8 cellular contexts compared by ENCODE assay signal in genomic region chr22:31637938-31638618, GRCh38. TPM values are rescaled to one million over a fixed set of nuclear protein-coding genes. Genes with fewer than 3 reads are reported as not detected.
DNase-seq lines count a peak whose midpoint lies in the region; ATAC-seq and TF ChIP-seq lines count a peak whose summit lies in the region.

No MANE protein-coding gene starts in this region.

- CTCF ChIA-PET in CD8-positive, alpha-beta T cell (lab: Charles Lee): interaction anchor here (0.6 to 1.4 kb wide), 5 partner anchors 27 to 237 kb away, joined by 3 to 6 read pairs (median 3); no protein-coding TSS in a partner anchor

- H3K9ac ChIP-seq in rectal smooth muscle tissue (ENCODE audit: low read length): no peak overlapping the region

- no peaks in the 10 kb centered on the region for H3K27me3 Mint-ChIP-seq in CD8-positive, alpha-beta T cell (ENCODE audit: low read depth)

- intact Hi-C loops in CD8-positive, alpha-beta T cell (cut with DNase I, micrococcal nuclease): loop anchor here in 1 of 2 experiments (10.0 kb wide), 1 partner anchor 553 kb away; the partner anchor contains the start of gene SMTN

- no peak for TF ChIP-seq CTCF in CD8-positive, alpha-beta T cell (IDR thresholded peaks at IDR 0.05)
- TF ChIP-seq CTCF in Peyer's patch (IDR thresholded peaks at IDR 0.05): no peak

- no peaks in the 10 kb centered on the region for H3K27me3 ChIP-seq in CD8-positive, alpha-beta T cell (ENCODE audit: insufficient read depth, low read length)
- H3K27me3 ChIP-seq in Peyer's patch (no peaks in the 10 kb centered on the region), esophagus (ENCODE audit: control insufficient read depth in 1 of 2, insufficient read depth in 2 of 2, low read length in 2 of 2) (no peaks in the 10 kb centered on the region), rectal smooth muscle tissue (ENCODE audit: control insufficient read depth, insufficient read depth, low read length) (no peaks in the 10 kb centered on the region)

- H3K27ac Mint-ChIP-seq in CD8-positive, alpha-beta T cell: peak overlapping the region; percentile 75

- H3K4me3 Mint-ChIP-seq in CD8-positive, alpha-beta T cell: no peak overlapping the region

- H3K36me3 ChIP-seq in CD8-positive, alpha-beta T cell (ENCODE audit: insufficient read depth, low read length): no peaks in the 10 kb centered on the region
- H3K36me3 ChIP-seq in Peyer's patch (no peaks in the 10 kb centered on the region), esophagus (ENCODE audit: control insufficient read depth in 2 of 2, insufficient read depth in 2 of 2, low read length in 1 of 2) (peaks cover 0 to under 1% of the 10 kb centered on the region in 2 donors), rectal smooth muscle tissue (ENCODE audit: control insufficient read depth, insufficient read depth, low read length) (no peaks in the 10 kb centered on the region)

- H3K9me3 ChIP-seq in CD8-positive, alpha-beta T cell (ENCODE audit: low read length): no peaks in the 10 kb centered on the region
- no peaks in the 10 kb centered on the region for H3K9me3 ChIP-seq in Peyer's patch
- H3K9me3 ChIP-seq in esophagus (ENCODE audit: control insufficient read depth in 2 of 2, insufficient read depth in 1 of 2, low read depth in 1 of 2, low read length in 1 of 2): no peaks in the 10 kb centered on the region

- no peak for TF ChIP-seq POLR2A in Peyer's patch (IDR thresholded peaks at IDR 0.05)

- POLR2A ChIA-PET in CD8-positive, alpha-beta T cell (lab: Charles Lee): no interaction called here

- no peak overlapping the region for H3K4me3 ChIP-seq in CD8-positive, alpha-beta T cell (ENCODE audit: low read depth, low read length)
- H3K4me3 ChIP-seq in Peyer's patch (peak overlapping the region in 2 of 4 donors; percentile 29 to 31), esophagus (ENCODE audit: low read depth in 1 of 2, low read length in 2 of 2) (no peak overlapping the region), rectal smooth muscle tissue (ENCODE audit: low read length) (peak overlapping the region; percentile 32)

- WGBS in esophagus, 2 donors: 60 to 63% methylated on average over 15 of the region's 15 CpGs

- no peaks in the 10 kb centered on the region for H3K9me3 Mint-ChIP-seq in CD8-positive, alpha-beta T cell

- peaks cover 9% of the 10 kb centered on the region for H3K36me3 Mint-ChIP-seq in CD8-positive, alpha-beta T cell

- ATAC-seq in CD8-positive, alpha-beta T cell: no peak
- peak; percentile 29 for ATAC-seq in GM21515 (IDR thresholded peaks at IDR 0.05; ENCODE audit: unreplicated experiment)

- DNase-seq in CD8-positive, alpha-beta T cell: no peak
- DNase-seq in Peyer's patch (peak in 2 of 3 donors; percentile 67 to 76), NCI-H446 treated with DMSO at 0.1 percent for 48 hours (lab: John Stamatoyannopoulos, UW) (no peak), NCI-H2081 (lab: John Stamatoyannopoulos, UW) (no peak), NK-92 (lab: John Stamatoyannopoulos, UW; ENCODE audit: unreplicated experiment) (no peak)

- peaks cover 23% of the 10 kb centered on the region for H3K4me1 ChIP-seq in CD8-positive, alpha-beta T cell (ENCODE audit: insufficient read depth, low read length)
- H3K4me1 ChIP-seq in Peyer's patch (peaks cover 0 to 26% (median 12%) of the 10 kb centered on the region in 4 donors), esophagus (ENCODE audit: control insufficient read depth in 2 of 2, insufficient read depth in 2 of 2, low read length in 1 of 2) (peaks cover 0 to 9% of the 10 kb centered on the region in 2 donors), rectal smooth muscle tissue (ENCODE audit: control insufficient read depth, insufficient read depth, low read length) (no peaks in the 10 kb centered on the region)

- peaks cover 35% of the 10 kb centered on the region for H3K4me1 Mint-ChIP-seq in CD8-positive, alpha-beta T cell (ENCODE audit: low read depth)

- H3K27ac ChIP-seq in CD8-positive, alpha-beta T cell (ENCODE audit: low read depth, low read length): no peak overlapping the region
- H3K27ac ChIP-seq in Peyer's patch: peak overlapping the region; percentile 48 to 76 (median 73)
- peak overlapping the region; percentile 20 to 28 for H3K27ac ChIP-seq in esophagus (ENCODE audit: low read depth in 2 of 2, low read length in 1 of 2)
- no peak overlapping the region for H3K27ac ChIP-seq in rectal smooth muscle tissue (ENCODE audit: low read depth, low read length)

RNA-seq across cellular contexts. Expression of gene PISD, which starts 23.9 kb away (rescaled TPM):
- 10 to 100 TPM; 41.2 to 43.6 TPM for total RNA-seq in CD8-positive, alpha-beta T cell
- 10 to 100 TPM; 27.5 to 68.1 (median 61.4) TPM for total RNA-seq in Peyer's patch
- polyA plus RNA-seq in esophagus: 10 to 100 TPM; 24.7 to 30.4 TPM

Comparison
In these comparisons a context has a peak if more than half of its experiments do, and no peak if none do; other contexts are left out.
1. DNase-seq: peak in Peyer's patch (2 of 3); none in CD8-positive, alpha-beta T cell (0 of 7), NCI-H446 treated with DMSO at 0.1 percent for 48 hours (single experiment), NCI-H2081 (0 of 2) and NK-92 (single experiment).
2. H3K27ac ChIP-seq: peak in Peyer's patch (4 of 4) and esophagus (2 of 2); none in CD8-positive, alpha-beta T cell (single experiment) and rectal smooth muscle tissue (single experiment).